Comparison of ENCODE assay signal across 21 cellular contexts in genomic region chr10:115827180-115827579, GRCh38.
DNase-seq lines count a peak whose midpoint lies in the region; ATAC-seq and TF ChIP-seq lines count a peak whose summit lies in the region.
"Had no signal": no experiment of that assay in that cellular context is flagged by ENCODE, and none has a peak within 500 bp of the region (broad histone marks: within the 10 kb centered on the region; RNA-seq: fewer than 3 reads in every experiment).

No MANE protein-coding gene starts in this region.

- 0 out of 2 replicates have a peak overlapping the region, but pooled peaks have one; percentile 5 for H3K4ac ChIP-seq in IMR-90 (ENCODE audit: low read depth, low read length)

- no peak overlapping the region for H2BK15ac ChIP-seq in IMR-90 (ENCODE audit: low read depth, low read length)

- POLR2A ChIA-PET in IMR-90 (lab: Charles Lee; ENCODE audit: unreplicated experiment): no interaction called here

- no peak overlapping the region for H2BK5ac ChIP-seq in IMR-90 (ENCODE audit: low read depth, low read length, poor library complexity, severe bottlenecking)

- peak overlapping the region; percentile 9; the same call in 1 of the 2 replicates for H2BK20ac ChIP-seq in IMR-90 (ENCODE audit: low read depth, low read length)

- H3K36me3 ChIP-seq in IMR-90 (ENCODE audit: control insufficient read depth, insufficient read depth, low read length): no peaks in the 10 kb centered on the region
- H3K36me3 ChIP-seq in lower lobe of right lung: no peaks in the 10 kb centered on the region
- H3K36me3 ChIP-seq: suprapubic skin had no signal

- no peaks in the 10 kb centered on the region for H4K20me1 ChIP-seq in IMR-90 (ENCODE audit: insufficient read depth, low read length)

- H3K18ac ChIP-seq in IMR-90 (ENCODE audit: low read depth, low read length): no peak overlapping the region

- H3K4me3 ChIP-seq in IMR-90 (ENCODE audit: insufficient read depth, low read depth, low read length) (no peak overlapping the region), fibroblast of pulmonary artery (replicated peaks; ENCODE audit: low read depth, low read length) (no peak overlapping the region), lower lobe of right lung (no peak overlapping the region)
- H3K4me3 ChIP-seq: body of pancreas, coronary artery, K562, suprapubic skin had no signal

- intact Hi-C loops in IMR-90 (cut with micrococcal nuclease) (loop anchor here (1.0 to 10.0 kb wide), 2 partner anchors 119 to 348 kb away; no protein-coding TSS in a partner anchor), lower lobe of right lung (cut with DNase I) (no loop called here)

- H3K79me1 ChIP-seq in IMR-90 (ENCODE audit: low read depth in 1 of 2, low read length in 2 of 2): no peaks in the 10 kb centered on the region

- no peak overlapping the region for H3K4me2 ChIP-seq in IMR-90 (ENCODE audit: low read depth, low read length)

- CTCF ChIA-PET in IMR-90 (lab: Yijun Ruan, JAX): interaction anchor here (0.6 to 2.5 kb wide), 8 partner anchors 10 to 460 kb away, joined by 3 to 13 read pairs (median 4); no protein-coding TSS in a partner anchor

- H2BK120ac ChIP-seq in IMR-90 (ENCODE audit: low read depth, low read length): peak overlapping the region; percentile 18; the same call in 1 of the 2 replicates

- no CpG with 5 or more reads among the region's 5 CpGs for WGBS in IMR-90 (ENCODE audit: extremely low coverage in 2 of 2, insufficient read length in 1 of 2), 2 experiments

- BruUV-seq in IMR-90 (replicated peaks; lab: Mats Ljungman, UMichigan): no TSS peak

- TF ChIP-seq CTCF in IMR-90 (conservative IDR thresholded peaks at IDR 0.05; ENCODE audit: low read depth, low read length): no peak
- TF ChIP-seq CTCF in fibroblast of pulmonary artery (IDR thresholded peaks at IDR 0.05; ENCODE audit: low read length, missing control alignments): no peak
- no peak for TF ChIP-seq CTCF in lower lobe of right lung (IDR thresholded peaks at IDR 0.05)

- dilution Hi-C loops in IMR-90 (cut with HindIII; ENCODE audit: low sequenced_read_pairs, unreplicated experiment): no loop called here

- H3K56ac ChIP-seq in IMR-90 (ENCODE audit: extremely low read depth, insufficient read depth, low read length): no peak overlapping the region

- H3K9me3 ChIP-seq in IMR-90 (ENCODE audit: control insufficient read depth, insufficient read depth, low read length): no peaks in the 10 kb centered on the region
- H3K9me3 ChIP-seq in lower lobe of right lung: no peaks in the 10 kb centered on the region
- H3K9me3 ChIP-seq: body of pancreas, suprapubic skin had no signal

- DNase-seq in AG08395 (ENCODE audit: low spot score) (peak; percentile 51), IMR-90 (peak; percentile 73), fibroblast of pulmonary artery (ENCODE audit: low read depth) (peak; percentile 13), lower lobe of right lung (no peak), putamen (ENCODE audit: low spot score) (no peak), foreskin melanocyte (no peak), superior temporal gyrus (ENCODE audit: extremely low spot score) (no peak)
- DNase-seq: activated CD4-positive, alpha-beta memory T cell treated with anti-CD3 and anti-CD28 coated beads, Interleukin-2, amount 10 ng/mL, durations not matched to agents 7 days and 5 days; activated naive CD4-positive, alpha-beta T cell treated with anti-CD3 and anti-CD28 coated beads, Interleukin-2, amount 10 ng/mL, durations not matched to agents 7 days and 5 days; activated T-cell treated with anti-CD3 and anti-CD28 coated beads, Interleukin-2, amount 50 U/mL, for 1 hour; body of pancreas; CD8-positive, alpha-beta T cell; DND-41; H9; immature natural killer cell; natural killer cell; NCI-H187 treated with DMSO at 0.1 percent for 48 hours had no signal

- no peak overlapping the region for H3K23ac ChIP-seq in IMR-90 (ENCODE audit: low read depth, low read length)

- no peak overlapping the region for H4K5ac ChIP-seq in IMR-90 (ENCODE audit: low read depth, low read length)

- in situ Hi-C loops in IMR-90 (cut with MboI; ENCODE audit: low sequenced_read_pairs): no loop called here

- peak overlapping the region in 1 of 2 experiments; percentile 10; a peak in 2 of 4 replicates for H4K8ac ChIP-seq in IMR-90 (ENCODE audit: low read depth in 2 of 2, low read length in 2 of 2)

- H2AK9ac ChIP-seq in IMR-90 (replicated peaks; ENCODE audit: low read depth, low read length, poor library complexity): no peak overlapping the region

- no peak for TF ChIP-seq POLR2A in IMR-90 (IDR thresholded peaks at IDR 0.05; ENCODE audit: low read depth, low read length)

- H2AK5ac ChIP-seq in IMR-90 (ENCODE audit: low read depth, low read length): no peak overlapping the region

- H3K4me1 ChIP-seq in IMR-90 (ENCODE audit: control insufficient read depth, insufficient read depth, low read length): peaks cover 8% of the 10 kb centered on the region
- H3K4me1 ChIP-seq in lower lobe of right lung: no peaks in the 10 kb centered on the region
- H3K4me1 ChIP-seq: body of pancreas had no signal

- H3K27ac ChIP-seq in IMR-90 (ENCODE audit: insufficient read depth, low read length) (peak overlapping the region; percentile 42; the same call in 1 of the 2 replicates), lower lobe of right lung (no peak overlapping the region)
- H3K27ac ChIP-seq: body of pancreas, coronary artery, suprapubic skin had no signal

- no peak for TF ChIP-seq RAD21 in IMR-90 (IDR thresholded peaks at IDR 0.05; ENCODE audit: low read length)

- no peaks in the 10 kb centered on the region for H3K9me1 ChIP-seq in IMR-90 (ENCODE audit: insufficient read depth, low read length)

- peak; percentile 64 for ATAC-seq in IMR-90 (ENCODE audit: low read depth)
- ATAC-seq in lower lobe of right lung: peak; percentile 62 to 67
- ATAC-seq in HG03432 (IDR thresholded peaks at IDR 0.05; ENCODE audit: unreplicated experiment): no peak
- ATAC-seq: body of pancreas; CD8-positive, alpha-beta T cell; K562; natural killer cell had no signal

- no peaks in the 10 kb centered on the region for H3K27me3 ChIP-seq in IMR-90 (ENCODE audit: control insufficient read depth, insufficient read depth, low read length)
- no peaks in the 10 kb centered on the region for H3K27me3 ChIP-seq in lower lobe of right lung (ENCODE audit: low read depth)
- H3K27me3 ChIP-seq: body of pancreas, suprapubic skin had no signal

- no peak overlapping the region for H3K9ac ChIP-seq in IMR-90 (ENCODE audit: low read depth, low read length)

- peak overlapping the region; percentile 15 for H2AFZ ChIP-seq in IMR-90 (replicated peaks; ENCODE audit: low read length, poor library complexity)

- 0 out of 2 replicates have a peak overlapping the region, but pooled peaks have one; percentile 18 for H4K91ac ChIP-seq in IMR-90 (ENCODE audit: insufficient read depth, low read depth, low read length)

- H3K14ac ChIP-seq in IMR-90 (replicated peaks; ENCODE audit: low read depth, low read length): no peak overlapping the region

TF ChIP-seq in IMR-90, 13 proteins besides CTCF, POLR2A, EP300 and RAD21:
- no peak for TF ChIP-seq BHLHE40 (IDR thresholded peaks at IDR 0.05; ENCODE audit: low read depth, low read length)
- TF ChIP-seq CEBPB (IDR thresholded peaks at IDR 0.05; ENCODE audit: low read depth, low read length): peak; percentile 49; the same call in 1 of the 2 replicates

Comparison
In these comparisons a context has a peak if more than half of its experiments do, and no peak if none do; other contexts are left out.
1. DNase-seq: peak in AG08395 (single experiment), IMR-90 (single experiment) and fibroblast of pulmonary artery (single experiment); none in lower lobe of right lung (single experiment), putamen (single experiment), foreskin melanocyte (single experiment) and superior temporal gyrus (single experiment).